In the genomic region with DNA sequence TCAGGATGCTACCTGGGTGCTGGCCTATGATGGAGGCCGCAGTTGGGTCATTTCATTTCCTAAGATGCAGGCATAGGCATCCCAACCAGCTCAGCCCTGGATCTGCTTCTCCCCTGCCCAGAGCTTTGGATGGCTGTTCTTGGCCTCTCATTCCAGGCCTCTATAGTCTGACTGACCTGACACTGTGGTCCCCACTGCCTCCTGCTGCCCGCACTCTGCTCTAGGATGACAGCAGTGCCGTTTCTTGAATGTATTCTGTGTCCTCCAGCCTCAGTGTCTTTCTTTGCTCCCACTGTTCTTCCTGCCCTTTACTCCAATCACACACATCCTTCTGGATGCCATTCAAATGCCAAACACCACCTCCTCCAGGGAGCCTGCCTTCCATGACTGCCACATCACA, we compare ENCODE assay signal across 9 cellular contexts.
DNase-seq lines count a peak whose midpoint lies in the region; ATAC-seq and TF ChIP-seq lines count a peak whose summit lies in the region.
"Had no signal": no experiment of that assay in that cellular context is flagged by ENCODE, and none has a peak within 500 bp of the region (broad histone marks: within the 10 kb centered on the region; RNA-seq: fewer than 3 reads in every experiment).

No MANE protein-coding gene starts in this region.

- 83% methylated on average over 3 of the region's 3 CpGs for WGBS in suprapubic skin

- H3K27ac ChIP-seq in suprapubic skin (no peak overlapping the region), coronary artery (no peak overlapping the region)
- H3K27ac ChIP-seq: SK-N-MC had no signal

- H3K4me3 ChIP-seq in LNCaP clone FGC (ENCODE audit: low read depth, low read length) (no peak overlapping the region), suprapubic skin (no peak overlapping the region), coronary artery (no peak overlapping the region)
- H3K4me3 ChIP-seq: SK-N-MC had no signal

- no peaks in the 10 kb centered on the region for H3K36me3 ChIP-seq in suprapubic skin

- H3K4me1 ChIP-seq in suprapubic skin = peaks cover 19% of the 10 kb centered on the region

- TF ChIP-seq POLR2A in suprapubic skin (IDR thresholded peaks at IDR 0.05) = no peak

- H3K9me3 ChIP-seq in suprapubic skin = no peaks in the 10 kb centered on the region

- DNase-seq in GM03348 (ENCODE audit: low spot score) (peak; percentile 57), LNCaP clone FGC (ENCODE audit: low read depth) (no peak), activated T-cell treated with anti-CD3 and anti-CD28 coated beads for 48 hours (ENCODE audit: low read depth) (peak; percentile 26), hepatic stellate cell (ENCODE audit: low spot score) (peak; percentile 23), suprapubic skin (ENCODE audit: low spot score in 2 of 2) (no peak), coronary artery (ENCODE audit: low spot score) (no peak)
- DNase-seq in stimulated activated CD4-positive, alpha-beta T cell treated with anti-CD3 and anti-CD28 coated beads, Interleukin-4, amount 100 ng/mL, for 4 hours = peak; percentile 8 to 9

- no peak for ATAC-seq in HG02840 (IDR thresholded peaks at IDR 0.05; ENCODE audit: low FRiP score, unreplicated experiment)

- no peaks in the 10 kb centered on the region for H3K27me3 ChIP-seq in suprapubic skin

- TF ChIP-seq CTCF in LNCaP clone FGC (IDR thresholded peaks at IDR 0.05; ENCODE audit: control insufficient read depth, extremely low read depth, insufficient read depth) = peak; percentile 63
- no peak for TF ChIP-seq CTCF in suprapubic skin (IDR thresholded peaks at IDR 0.05)
- no peak for TF ChIP-seq CTCF in coronary artery (IDR thresholded peaks at IDR 0.05)

- TF ChIP-seq EP300 in suprapubic skin (IDR thresholded peaks at IDR 0.05) = no peak

Comparison
In these comparisons a context has a peak if more than half of its experiments do, and no peak if none do; other contexts are left out.
1. DNase-seq: peak in GM03348 (single experiment), activated T-cell treated with anti-CD3 and anti-CD28 coated beads for 48 hours (single experiment), hepatic stellate cell (single experiment) and stimulated activated CD4-positive, alpha-beta T cell treated with anti-CD3 and anti-CD28 coated beads, Interleukin-4, amount 100 ng/mL, for 4 hours (2 of 2); none in LNCaP clone FGC (single experiment), suprapubic skin (0 of 2) and coronary artery (single experiment).